ENCODE assay signal across 8 cellular contexts in the genomic region with DNA sequence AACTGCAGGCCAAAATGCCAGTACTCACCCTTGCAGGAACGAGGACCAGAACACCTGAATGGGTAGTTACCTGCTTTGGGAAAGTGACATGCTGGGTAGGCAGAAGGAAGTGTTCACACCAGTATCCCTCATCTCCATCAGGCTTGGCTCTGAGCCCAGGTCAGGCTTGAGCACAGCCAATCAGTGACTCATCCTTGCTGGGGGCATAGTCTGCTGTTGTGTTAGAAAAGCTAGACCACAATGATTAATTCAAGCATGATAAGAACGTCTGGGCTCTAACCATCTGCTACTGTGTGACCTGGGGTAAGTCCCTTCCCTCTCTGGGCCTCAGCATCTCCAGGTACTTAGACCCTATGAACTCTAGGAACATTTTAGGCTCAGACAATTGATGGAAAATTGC.
A peak's percentile ranks its signal among the peaks of the same experiment; 100 is the strongest.
DNase-seq lines count a peak whose midpoint lies in the region; ATAC-seq and TF ChIP-seq lines count a peak whose summit lies in the region.

No MANE protein-coding gene starts in this region.

- DNase-seq in HT1080 (ENCODE audit: low read depth) (peak; percentile 89), SW480 (ENCODE audit: low spot score) (peak; percentile 86), heart right ventricle (peak; percentile 27 to 54), GM19238 (ENCODE audit: insufficient read length, low spot score) (no peak), NCI-H2107 treated with DMSO at 0.1 percent for 48 hours (lab: John Stamatoyannopoulos, UW; ENCODE audit: unreplicated experiment) (no peak)

- no peak for TF ChIP-seq CTCF in heart right ventricle (IDR thresholded peaks at IDR 0.05)

- H3K4me1 ChIP-seq in heart right ventricle = peaks cover 0 to 34% (median 13%) of the 10 kb centered on the region in 9 donors
- H3K4me1 ChIP-seq in stomach smooth muscle (ENCODE audit: control insufficient read depth, insufficient read depth, low read length) = peaks cover 34% of the 10 kb centered on the region

- WGBS in heart right ventricle, 2 donors = 51 to 53% methylated on average over 2 of the region's 2 CpGs

- no peak overlapping the region for H3K4me3 ChIP-seq in heart right ventricle
- no peak overlapping the region for H3K4me3 ChIP-seq in stomach smooth muscle (ENCODE audit: low read length in 2 of 2)

- no peak overlapping the region for H3K9ac ChIP-seq in stomach smooth muscle (ENCODE audit: low read length in 2 of 2)

- H3K9me3 ChIP-seq in heart right ventricle (peaks cover 0 to 6% (median 0%) of the 10 kb centered on the region in 11 donors), stomach smooth muscle (ENCODE audit: control insufficient read depth in 2 of 2, low read length in 2 of 2) (no peaks in the 10 kb centered on the region)

- H3K36me3 ChIP-seq in heart right ventricle = no peaks in the 10 kb centered on the region
- H3K36me3 ChIP-seq in stomach smooth muscle (ENCODE audit: control insufficient read depth in 2 of 2, insufficient read depth in 2 of 2, low read length in 2 of 2) = no peaks in the 10 kb centered on the region

- H3K27me3 ChIP-seq in heart right ventricle = peaks cover 0 to 30% (median 10%) of the 10 kb centered on the region in 7 donors
- H3K27me3 ChIP-seq in stomach smooth muscle (ENCODE audit: control insufficient read depth in 1 of 2, insufficient read depth in 2 of 2, low read length in 2 of 2) = no peaks in the 10 kb centered on the region

- H3K27ac ChIP-seq in heart right ventricle = peak overlapping the region in 4 of 10 donors; percentile 24 to 45 (median 30)
- H3K27ac ChIP-seq in stomach smooth muscle (ENCODE audit: low read length) = peak overlapping the region; percentile 77

- peak in 4 of 8 donors; percentile 17 to 71 (median 47) for ATAC-seq in heart right ventricle
- ATAC-seq in GM19328 (IDR thresholded peaks at IDR 0.05; ENCODE audit: unreplicated experiment) = no peak
- no peak for ATAC-seq in GM21367 (IDR thresholded peaks at IDR 0.05; ENCODE audit: unreplicated experiment)

- intact Hi-C loops in heart right ventricle (cut with DNase I) = no loop called here

Comparison
In these comparisons a context has a peak if more than half of its experiments do, and no peak if none do; other contexts are left out.
1. DNase-seq: peak in HT1080 (single experiment), SW480 (single experiment) and heart right ventricle (2 of 2); none in GM19238 (single experiment) and NCI-H2107 treated with DMSO at 0.1 percent for 48 hours (single experiment).